In the genomic region with DNA sequence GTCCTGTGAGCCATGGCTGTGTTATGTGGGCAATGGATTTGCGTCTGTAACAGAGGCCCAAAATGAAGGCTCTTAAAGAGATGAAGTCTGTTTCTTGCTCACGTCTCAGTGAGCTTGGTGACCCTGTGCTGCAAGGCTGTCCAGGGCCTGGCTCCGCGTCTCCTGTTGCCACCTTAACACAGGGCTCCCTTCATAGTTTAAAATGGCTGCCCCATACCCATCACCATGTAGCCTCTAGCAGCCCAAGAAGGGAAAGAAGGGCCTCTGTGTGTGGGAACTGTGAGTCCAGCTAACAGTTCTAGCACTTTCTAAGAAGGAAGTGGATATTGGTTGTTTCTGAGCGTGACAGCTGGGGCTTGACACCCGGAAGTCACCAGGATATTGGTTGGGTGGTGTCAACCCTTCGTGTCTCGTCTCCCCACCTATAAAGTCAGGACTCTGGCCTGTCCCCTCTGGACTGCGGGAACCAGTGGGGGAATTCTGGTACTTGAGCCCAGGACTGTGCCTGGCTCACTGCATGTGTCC, we compare ENCODE assay signal across 17 cellular contexts. TPM values are rescaled to one million over a fixed set of nuclear protein-coding genes. Genes with fewer than 3 reads are reported as not detected.
DNase-seq lines count a peak whose midpoint lies in the region; ATAC-seq and TF ChIP-seq lines count a peak whose summit lies in the region.
"Had no signal": no experiment of that assay in that cellular context is flagged by ENCODE, and none has a peak within 500 bp of the region (broad histone marks: within the 10 kb centered on the region; RNA-seq: fewer than 3 reads in every experiment).

No MANE protein-coding gene starts in this region.

- POLR2A ChIA-PET in activated B cell treated with CpG ODN at 0.5 μM for 24 hours (lab: Charles Lee): no interaction called here
- POLR2A ChIA-PET in HEK293T (lab: Yijun Ruan, JAX): no interaction called here

- peaks cover 76% of the 10 kb centered on the region for H3K36me3 Mint-ChIP-seq in activated T-cell treated with anti-CD3 and anti-CD28 coated beads, Interleukin-2, amount 50 U/mL, for 24 hours (ENCODE audit: low read depth)
- H3K36me3 Mint-ChIP-seq in activated B cell treated with CpG ODN at 0.5 μM for 24 hours (ENCODE audit: low read depth): peaks cover 57% of the 10 kb centered on the region

- H3K27ac ChIP-seq in hepatocyte (no peak overlapping the region), transverse colon (peak overlapping the region in 3 of 4 donors; percentile 5 to 80 (median 75))
- H3K27ac ChIP-seq: epithelial cell of prostate had no signal

- no peaks in the 10 kb centered on the region for H3K9me3 Mint-ChIP-seq in activated T-cell treated with anti-CD3 and anti-CD28 coated beads, Interleukin-2, amount 50 U/mL, for 24 hours
- H3K9me3 Mint-ChIP-seq in activated B cell treated with CpG ODN at 0.5 μM for 24 hours: no peaks in the 10 kb centered on the region

- peaks cover 23% of the 10 kb centered on the region for H3K79me2 ChIP-seq in hepatocyte

- H3K9me3 ChIP-seq in hepatocyte (ENCODE audit: low read depth): no peaks in the 10 kb centered on the region
- no peaks in the 10 kb centered on the region for H3K9me3 ChIP-seq in transverse colon

- no peaks in the 10 kb centered on the region for H3K27me3 Mint-ChIP-seq in activated T-cell treated with anti-CD3 and anti-CD28 coated beads, Interleukin-2, amount 50 U/mL, for 24 hours
- H3K27me3 Mint-ChIP-seq in activated B cell treated with CpG ODN at 0.5 μM for 24 hours: no peaks in the 10 kb centered on the region

- H2AFZ ChIP-seq in hepatocyte: no peak overlapping the region

- no peak for TF ChIP-seq POLR2A in transverse colon (IDR thresholded peaks at IDR 0.05)

- H3K27ac Mint-ChIP-seq in activated T-cell treated with anti-CD3 and anti-CD28 coated beads, Interleukin-2, amount 50 U/mL, for 24 hours: peak overlapping the region; percentile 79
- peak overlapping the region; percentile 18 for H3K27ac Mint-ChIP-seq in activated B cell treated with CpG ODN at 0.5 μM for 24 hours

- no peak for DNase-seq in activated T-cell treated with anti-CD3 and anti-CD28 coated beads, Interleukin-2, amount 50 U/mL, for 24 hours
- DNase-seq in activated T-cell treated with anti-CD3 and anti-CD28 coated beads, Interleukin-2, amount 50 U/mL, for 48 hours: no peak
- DNase-seq in activated B cell treated with CpG ODN at 0.5 μM for 24 hours (no peak), hepatocyte (ENCODE audit: low spot score) (no peak), transverse colon (no peak), HEK293T (ENCODE audit: extremely low spot score) (no peak)
- DNase-seq: ACHN, amniotic stem cell, DMS 273 treated with DMSO at 0.1 percent for 48 hours, NCI-H2081 treated with DMSO at 0.1 percent for 48 hours, NCI-H69, posterior cingulate gyrus had no signal

- no peak overlapping the region for H3K4me3 Mint-ChIP-seq in activated T-cell treated with anti-CD3 and anti-CD28 coated beads, Interleukin-2, amount 50 U/mL, for 24 hours
- no peak overlapping the region for H3K4me3 Mint-ChIP-seq in activated B cell treated with CpG ODN at 0.5 μM for 24 hours

- intact Hi-C loops in activated B cell treated with CpG ODN at 0.5 μM for 24 hours (cut with micrococcal nuclease) (no loop called here), transverse colon (cut with DNase I; ENCODE audit: low total_unique reads) (loop anchor here (5.0 kb wide), 1 partner anchor 427 kb away; no protein-coding TSS in a partner anchor)

- H3K36me3 ChIP-seq in hepatocyte (replicated peaks; ENCODE audit: insufficient read depth, low read depth): no peaks in the 10 kb centered on the region
- peaks cover 0 to 30% (median 5%) of the 10 kb centered on the region in 4 donors for H3K36me3 ChIP-seq in transverse colon

- no peak for TF ChIP-seq EP300 in transverse colon (IDR thresholded peaks at IDR 0.05; ENCODE audit: low read depth)

- H3K4me1 ChIP-seq in hepatocyte (ENCODE audit: insufficient read depth): peaks cover 14% of the 10 kb centered on the region
- H3K4me1 ChIP-seq in transverse colon: peaks cover 0 to 13% (median 2%) of the 10 kb centered on the region in 4 donors

- no peaks in the 10 kb centered on the region for H3K9me2 ChIP-seq in hepatocyte (replicated peaks; ENCODE audit: insufficient read depth)

- TF ChIP-seq CTCF in activated B cell treated with CpG ODN at 0.5 μM for 24 hours (IDR thresholded peaks at IDR 0.05): no peak
- no peak for TF ChIP-seq CTCF in hepatocyte (IDR thresholded peaks at IDR 0.05; ENCODE audit: poor library complexity)
- TF ChIP-seq CTCF in transverse colon (IDR thresholded peaks at IDR 0.05): no peak

- H3K27me3 ChIP-seq in hepatocyte (no peaks in the 10 kb centered on the region), transverse colon (no peaks in the 10 kb centered on the region)

- ATAC-seq in activated B cell treated with CpG ODN at 0.5 μM for 24 hours (ENCODE audit: low read depth) (no peak), HG02970 (IDR thresholded peaks at IDR 0.05; ENCODE audit: low FRiP score, unreplicated experiment) (no peak), HG02678 (IDR thresholded peaks at IDR 0.05; ENCODE audit: unreplicated experiment) (no peak)
- ATAC-seq: HepG2, Panc1 had no signal

- H3K4me1 Mint-ChIP-seq in activated T-cell treated with anti-CD3 and anti-CD28 coated beads, Interleukin-2, amount 50 U/mL, for 24 hours (ENCODE audit: low read depth): peaks cover 17% of the 10 kb centered on the region
- no peaks in the 10 kb centered on the region for H3K4me1 Mint-ChIP-seq in activated B cell treated with CpG ODN at 0.5 μM for 24 hours

- 97% methylated on average over 9 of the region's 9 CpGs for WGBS in hepatocyte (ENCODE audit: low lambda C conversion rate, missing lambda C conversion rate)
- 91 to 100% methylated on average over 3 to 9 of the region's 9 CpGs for WGBS in transverse colon (ENCODE audit: low coverage in 1 of 2), 2 donors

- CTCF ChIA-PET in activated B cell treated with CpG ODN at 0.5 μM for 24 hours (lab: Charles Lee) (no interaction called here), HEK293T (lab: Yijun Ruan, JAX) (no interaction called here)

- H3K4me2 ChIP-seq in hepatocyte: peak overlapping the region; percentile 79

- no peak overlapping the region for H3K4me3 ChIP-seq in hepatocyte
- no peak overlapping the region for H3K4me3 ChIP-seq in transverse colon

- no peaks in the 10 kb centered on the region for H4K20me1 ChIP-seq in hepatocyte (ENCODE audit: insufficient read depth, poor library complexity, severe bottlenecking)

- in situ Hi-C loops in transverse colon (cut with MboI; ENCODE audit: low pct_ligation_motif_present in 1 of 4, low pct_unique_long_range_greater_than_20kb in 1 of 4, low sequenced_read_pairs in 3 of 4): no loop called here

TF ChIP-seq in HEK293T, 16 proteins besides CTCF, POLR2A, EP300 and RAD21:
- TF ChIP-seq CTBP1 (IDR thresholded peaks at IDR 0.05; ENCODE audit: borderline replicate concordance): no peak
- TF ChIP-seq SP1 (IDR thresholded peaks at IDR 0.05): no peak
- TF ChIP-seq ZNF384 (IDR thresholded peaks at IDR 0.05): no peak
- no peak for TF ChIP-seq FOXM1 (IDR thresholded peaks at IDR 0.05; ENCODE audit: borderline replicate concordance)
- TF ChIP-seq PKNOX1 (IDR thresholded peaks at IDR 0.05): no peak
- TF ChIP-seq HDGF (IDR thresholded peaks at IDR 0.05; ENCODE audit: borderline replicate concordance): no peak
- TF ChIP-seq SUZ12 (IDR thresholded peaks at IDR 0.05): no peak
- TF ChIP-seq NFRKB (IDR thresholded peaks at IDR 0.05): no peak
- no peak for TF ChIP-seq ELF4 (IDR thresholded peaks at IDR 0.05)
- TF ChIP-seq BHLHE40 (IDR thresholded peaks at IDR 0.05; ENCODE audit: borderline replicate concordance): no peak
- no peak for TF ChIP-seq TARDBP (IDR thresholded peaks at IDR 0.05)
- no peak for TF ChIP-seq L3MBTL2 (conservative IDR thresholded peaks at IDR 0.05)
- TF ChIP-seq FOXA1 (IDR thresholded peaks at IDR 0.05): no peak

RNA-seq across cellular contexts. Expression of gene TMED1, which starts 20.9 kb away (rescaled TPM):
- 11.9 and 15.7 TPM in 2 replicates for total RNA-seq in activated B cell treated with CpG ODN at 0.5 μM for 24 hours
- 63.2 and 65.0 TPM in 2 replicates for total RNA-seq in hepatocyte
- polyA plus RNA-seq in hepatocyte: 93.1 and 95.4 TPM in 2 replicates
- total RNA-seq in transverse colon: 10 to 100 TPM in 3 of 4 donors, 1 to 10 TPM in 1; 2.8 to 40.4 (median 24.4) TPM

RNA-seq across cellular contexts. Expression of gene C19orf38, which starts 33.1 kb away (rescaled TPM):
- total RNA-seq in activated B cell treated with CpG ODN at 0.5 μM for 24 hours (0.62 and 1.0 TPM in 2 replicates), hepatocyte (3.4 and 3.7 TPM in 2 replicates), transverse colon (1 to 10 TPM in 1 of 4 donors, under 1 TPM in 2, not detected in 1; 0.79 to 1.8 (median 0.96) TPM)
- 0.56 and 1.5 TPM in 2 replicates for polyA plus RNA-seq in hepatocyte
- total RNA-seq: HepG2 had no signal

RNA-seq across cellular contexts. Expression of gene CARM1, which starts 56.3 kb away (rescaled TPM):
- total RNA-seq in activated B cell treated with CpG ODN at 0.5 μM for 24 hours: 32.3 and 39.1 TPM in 2 replicates
- total RNA-seq in hepatocyte: 27.5 and 34.3 TPM in 2 replicates
- 45.1 and 45.7 TPM in 2 replicates for polyA plus RNA-seq in hepatocyte
- total RNA-seq in transverse colon: 10 to 100 TPM; 24.9 to 47.6 (median 35.6) TPM
